Comparison of ENCODE assay signal across 9 cellular contexts in genomic region chr20:6007529-6008103, GRCh38. TPM values are rescaled to one million over a fixed set of nuclear protein-coding genes. Genes with fewer than 3 reads are reported as not detected.
A peak's percentile ranks its signal among the peaks of the same experiment; 100 is the strongest.
DNase-seq lines count a peak whose midpoint lies in the region; ATAC-seq and TF ChIP-seq lines count a peak whose summit lies in the region.
"Had no signal": no experiment of that assay in that cellular context is flagged by ENCODE, and none has a peak within 500 bp of the region (broad histone marks: within the 10 kb centered on the region; RNA-seq: fewer than 3 reads in every experiment).

No MANE protein-coding gene starts in this region.

- TF ChIP-seq CTCF in nephron progenitor cell (IDR thresholded peaks at IDR 0.05), result no peak

- no peak overlapping the region for H3K27ac Mint-ChIP-seq in nephron progenitor cell

- peaks cover 25 to 34% (median 34%) of the 10 kb centered on the region in 11 experiments for H3K36me3 ChIP-seq in BLaER1 treated with 17β-estradiol and CSF1 and Interleukin-3, amounts not matched to agents 10 nM and 100 nM
- H3K36me3 ChIP-seq in MG63 (peaks cover 11% of the 10 kb centered on the region), duodenal mucosa (ENCODE audit: control insufficient read depth in 1 of 2, insufficient read depth in 2 of 2, low read length in 2 of 2) (peaks cover 16 to 28% of the 10 kb centered on the region in 2 donors)

- peak overlapping the region; percentile 94 to 99 (median 98) for H3K9ac ChIP-seq in BLaER1 treated with 17β-estradiol and CSF1 and Interleukin-3, amounts not matched to agents 10 nM and 100 nM
- peak overlapping the region; percentile 50 to 65 for H3K9ac ChIP-seq in duodenal mucosa (ENCODE audit: low read depth in 1 of 2, low read length in 2 of 2)

- peaks cover 27 to 49% (median 36%) of the 10 kb centered on the region in 10 experiments for H3K4me1 ChIP-seq in BLaER1 treated with 17β-estradiol and CSF1 and Interleukin-3, amounts not matched to agents 10 nM and 100 nM
- peaks cover 14 to 16% of the 10 kb centered on the region in 2 donors for H3K4me1 ChIP-seq in duodenal mucosa (ENCODE audit: control insufficient read depth in 1 of 2, insufficient read depth in 2 of 2, low read length in 2 of 2)

- H3K4me3 Mint-ChIP-seq in nephron progenitor cell, result peak overlapping the region; percentile 98

- no peaks in the 10 kb centered on the region for H3K9me3 ChIP-seq in BLaER1 treated with 17β-estradiol and CSF1 and Interleukin-3, amounts not matched to agents 10 nM and 100 nM (replicated peaks in 1 of 11)
- H3K9me3 ChIP-seq in MG63 (no peaks in the 10 kb centered on the region), duodenal mucosa (ENCODE audit: control insufficient read depth in 1 of 2, low read length in 2 of 2) (no peaks in the 10 kb centered on the region)

- no peak for DNase-seq in MG63
- no peak for DNase-seq in nephron progenitor cell
- DNase-seq in OCI-M2 (lab: John Stamatoyannopoulos, UW; ENCODE audit: unreplicated experiment), result no peak
- DNase-seq in DMS153 (lab: John Stamatoyannopoulos, UW), result no peak
- DNase-seq in hippocampal formation (lab: John Stamatoyannopoulos, UW), result no peak

- peaks cover 35% of the 10 kb centered on the region for H3K4me1 Mint-ChIP-seq in nephron progenitor cell

- H4K20me1 ChIP-seq in BLaER1 treated with 17β-estradiol and CSF1 and Interleukin-3, amounts not matched to agents 10 nM and 100 nM, result peaks cover 11 to 63% (median 23%) of the 10 kb centered on the region in 11 experiments; a peak in 15 of 22 replicates

- peak overlapping the region; percentile 80 to 96 (median 87) for H3K4me2 ChIP-seq in BLaER1 treated with 17β-estradiol and CSF1 and Interleukin-3, amounts not matched to agents 10 nM and 100 nM

- peak overlapping the region; percentile 93 to 100 (median 98) for H3K4me3 ChIP-seq in BLaER1 treated with 17β-estradiol and CSF1 and Interleukin-3, amounts not matched to agents 10 nM and 100 nM
- H3K4me3 ChIP-seq in MG63 (peak overlapping the region; percentile 58), duodenal mucosa (ENCODE audit: low read depth in 1 of 2, low read length in 2 of 2) (peak overlapping the region; percentile 75 to 80)

- no peaks in the 10 kb centered on the region for H3K9me3 Mint-ChIP-seq in nephron progenitor cell

- peaks cover 27% of the 10 kb centered on the region for H3K36me3 Mint-ChIP-seq in nephron progenitor cell (ENCODE audit: low read depth)

- ATAC-seq in HG03565 (IDR thresholded peaks at IDR 0.05; ENCODE audit: unreplicated experiment), result no peak

- no peaks in the 10 kb centered on the region for H3K27me3 Mint-ChIP-seq in nephron progenitor cell (ENCODE audit: low read depth, poor library complexity)

- peak overlapping the region; percentile 82 to 97 (median 96); a peak in 21 of 22 replicates for H3K27ac ChIP-seq in BLaER1 treated with 17β-estradiol and CSF1 and Interleukin-3, amounts not matched to agents 10 nM and 100 nM
- no peak overlapping the region for H3K27ac ChIP-seq in duodenal mucosa (ENCODE audit: low read depth, low read length)

- no peaks in the 10 kb centered on the region for H3K27me3 ChIP-seq in BLaER1 treated with 17β-estradiol and CSF1 and Interleukin-3, amounts not matched to agents 10 nM and 100 nM
- H3K27me3 ChIP-seq in MG63, result no peaks in the 10 kb centered on the region
- H3K27me3 ChIP-seq in duodenal mucosa (ENCODE audit: control insufficient read depth in 1 of 2, insufficient read depth in 2 of 2, low read length in 2 of 2), result no peaks in the 10 kb centered on the region

RNA-seq across cellular contexts. Expression of gene CRLS1, which starts 1.7 kb away (rescaled TPM):
- 37.4 and 40.1 TPM in 2 replicates for total RNA-seq in MG63 (2014; rRNA removed; shearing (Covaris generic); ENCODE audit: low replicate concordance)

RNA-seq across cellular contexts. Expression of gene LRRN4, which starts 46.2 kb away (rescaled TPM):
- not detected in 2 replicates for total RNA-seq in MG63 (2014; rRNA removed; shearing (Covaris generic); ENCODE audit: low replicate concordance)
- total RNA-seq: RPMI7951 had no signal

RNA-seq across cellular contexts. Expression of gene MCM8, which starts 57.2 kb away (rescaled TPM):
- total RNA-seq in MG63 (2014; rRNA removed; shearing (Covaris generic); ENCODE audit: low replicate concordance), result 11.1 and 15.9 TPM in 2 replicates

RNA-seq across cellular contexts. Expression of gene TRMT6, which starts 57.3 kb away (rescaled TPM):
- total RNA-seq in MG63 (2014; rRNA removed; shearing (Covaris generic); ENCODE audit: low replicate concordance), result 14.6 and 16.3 TPM in 2 replicates
